In genomic region chr5:139232161-139232724, GRCh38 we compare ENCODE assay signal across 1 cellular context.
TF ChIP-seq lines count a peak whose summit lies in the region.

No MANE protein-coding gene starts in this region.

TF ChIP-seq in H1, 55 proteins besides CTCF, POLR2A, EP300 and RAD21:
- no peak for TF ChIP-seq SP4 (IDR thresholded peaks at IDR 0.05; ENCODE audit: low read length)
- no peak for TF ChIP-seq BRCA1 (IDR thresholded peaks at IDR 0.05; ENCODE audit: low read depth, low read length)
- no peak for TF ChIP-seq KDM5A (IDR thresholded peaks at IDR 0.05; ENCODE audit: low read length)
- TF ChIP-seq, protein P1, sequence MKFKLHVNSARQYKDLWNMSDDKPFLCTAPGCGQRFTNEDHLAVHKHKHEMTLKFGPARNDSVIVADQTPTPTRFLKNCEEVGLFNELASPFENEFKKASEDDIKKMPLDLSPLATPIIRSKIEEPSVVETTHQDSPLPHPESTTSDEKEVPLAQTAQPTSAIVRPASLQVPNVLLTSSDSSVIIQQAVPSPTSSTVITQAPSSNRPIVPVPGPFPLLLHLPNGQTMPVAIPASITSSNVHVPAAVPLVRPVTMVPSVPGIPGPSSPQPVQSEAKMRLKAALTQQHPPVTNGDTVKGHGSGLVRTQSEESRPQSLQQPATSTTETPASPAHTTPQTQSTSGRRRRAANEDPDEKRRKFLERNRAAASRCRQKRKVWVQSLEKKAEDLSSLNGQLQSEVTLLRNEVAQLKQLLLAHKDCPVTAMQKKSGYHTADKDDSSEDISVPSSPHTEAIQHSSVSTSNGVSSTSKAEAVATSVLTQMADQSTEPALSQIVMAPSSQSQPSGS (IDR thresholded peaks at IDR 0.05; ENCODE audit: low read length) = no peak
- TF ChIP-seq CBX8 (IDR thresholded peaks at IDR 0.05; ENCODE audit: borderline replicate concordance, low read depth, low read length) = no peak
- TF ChIP-seq RXRA (IDR thresholded peaks at IDR 0.05; ENCODE audit: insufficient read depth, low read depth, low read length) = no peak
- TF ChIP-seq, protein P2, sequence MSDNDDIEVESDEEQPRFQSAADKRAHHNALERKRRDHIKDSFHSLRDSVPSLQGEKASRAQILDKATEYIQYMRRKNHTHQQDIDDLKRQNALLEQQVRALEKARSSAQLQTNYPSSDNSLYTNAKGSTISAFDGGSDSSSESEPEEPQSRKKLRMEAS (IDR thresholded peaks at IDR 0.05) = no peak
- no peak for TF ChIP-seq YY1 (IDR thresholded peaks at IDR 0.05; ENCODE audit: low read depth, low read length)
- TF ChIP-seq, protein P3, sequence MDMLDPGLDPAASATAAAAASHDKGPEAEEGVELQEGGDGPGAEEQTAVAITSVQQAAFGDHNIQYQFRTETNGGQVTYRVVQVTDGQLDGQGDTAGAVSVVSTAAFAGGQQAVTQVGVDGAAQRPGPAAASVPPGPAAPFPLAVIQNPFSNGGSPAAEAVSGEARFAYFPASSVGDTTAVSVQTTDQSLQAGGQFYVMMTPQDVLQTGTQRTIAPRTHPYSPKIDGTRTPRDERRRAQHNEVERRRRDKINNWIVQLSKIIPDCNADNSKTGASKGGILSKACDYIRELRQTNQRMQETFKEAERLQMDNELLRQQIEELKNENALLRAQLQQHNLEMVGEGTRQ (IDR thresholded peaks at IDR 0.05; ENCODE audit: low read length) = no peak
- no peak for TF ChIP-seq CHD1 (IDR thresholded peaks at IDR 0.05; ENCODE audit: low read depth, low read length)
- TF ChIP-seq JUN (IDR thresholded peaks at IDR 0.05; ENCODE audit: low read depth, low read length) = no peak
- no peak for TF ChIP-seq RNF2 (IDR thresholded peaks at IDR 0.05; ENCODE audit: borderline replicate concordance, low read depth, low read length, missing control alignments, poor library complexity, severe bottlenecking)
- no peak for TF ChIP-seq PHF8 (conservative IDR thresholded peaks at IDR 0.05; ENCODE audit: low read depth, low read length)
- no peak for TF ChIP-seq CBX5 (IDR thresholded peaks at IDR 0.05; ENCODE audit: low read depth, low read length)
- no peak for TF ChIP-seq TCF12 (IDR thresholded peaks at IDR 0.05; ENCODE audit: low read depth, low read length)
- TF ChIP-seq TEAD4 (IDR thresholded peaks at IDR 0.05; ENCODE audit: low read depth, low read length) = no peak
- no peak for TF ChIP-seq KDM4A (IDR thresholded peaks at IDR 0.05; ENCODE audit: low read depth, low read length, severe bottlenecking)
- TF ChIP-seq TAF7 (optimal IDR thresholded peaks at IDR 0.05; ENCODE audit: borderline replicate concordance, low read depth, low read length) = no peak
- TF ChIP-seq FOSL1 (IDR thresholded peaks at IDR 0.05; ENCODE audit: insufficient read depth, low read depth, low read length) = no peak
- no peak for TF ChIP-seq ASH2L (IDR thresholded peaks at IDR 0.05; ENCODE audit: low read length)
